ENCODE assay signal across 8 cellular contexts in genomic region chr3:195863121-195864061, GRCh38. TPM values are rescaled to one million over a fixed set of nuclear protein-coding genes. Genes with fewer than 3 reads are reported as not detected.
A peak's percentile ranks its signal among the peaks of the same experiment; 100 is the strongest.
DNase-seq lines count a peak whose midpoint lies in the region; ATAC-seq, FAIRE-seq and TF ChIP-seq lines count a peak whose summit lies in the region.

No MANE protein-coding gene starts in this region.

- H3K4me1 ChIP-seq in SJSA1 (replicated peaks) (no peaks in the 10 kb centered on the region), pancreas (peaks cover 0 to 3% (median 0%) of the 10 kb centered on the region in 3 donors)

- FAIRE-seq in frontal cortex (lab: Jason Lieb, UNC) (no peak), pancreas (lab: Jason Lieb, UNC) (no peak)

- ATAC-seq in HG03457 (IDR thresholded peaks at IDR 0.05; ENCODE audit: unreplicated experiment) (peak; percentile 48), pancreas (peak; percentile 85 to 97 (median 96))

- intact Hi-C loops in pancreas (cut with DNase I) = loop anchor here in 2 of 3 donors (5.0 kb wide), 2 partner anchors 49 to 54 kb away; no protein-coding TSS in a partner anchor

- H3K27me3 ChIP-seq in SJSA1 (replicated peaks) = no peaks in the 10 kb centered on the region
- H3K27me3 ChIP-seq in pancreas = no peaks in the 10 kb centered on the region

- H3K4me3 ChIP-seq in SJSA1 = no peak overlapping the region
- H3K4me3 ChIP-seq in pancreas = no peak overlapping the region

- H3K27ac ChIP-seq in SJSA1 (no peak overlapping the region), pancreas (no peak overlapping the region)

- WGBS in pancreas, 2 donors = 46 to 54% methylated on average over 30 of the region's 30 CpGs

- peak; percentile 77 to 89 (median 84) for TF ChIP-seq CTCF in pancreas (IDR thresholded peaks at IDR 0.05)

- DNase-seq in DMS 273 treated with DMSO at 0.1 percent for 48 hours (lab: John Stamatoyannopoulos, UW) = peak; percentile 38
- DNase-seq in SJSA1 (ENCODE audit: low read depth in 1 of 2, low spot score in 2 of 2) = peak; percentile 41 to 72
- peak; percentile 56 for DNase-seq in activated gamma-delta T cell treated with anti-CD3 and anti-CD28 coated beads, Interleukin-2, amount 50 U/mL, for 16 hours (ENCODE audit: low read depth)
- DNase-seq in frontal cortex (ENCODE audit: low spot score in 2 of 2) = peak; percentile 77 to 88
- peak; percentile 70 to 95 (median 86) for DNase-seq in pancreas
- peak; percentile 87 for DNase-seq in superior temporal gyrus (ENCODE audit: extremely low spot score)
- no peak for DNase-seq in NCI-H2029 (lab: John Stamatoyannopoulos, UW)

- H3K36me3 ChIP-seq in SJSA1 (no peaks in the 10 kb centered on the region), pancreas (no peaks in the 10 kb centered on the region)

- H3K9me3 ChIP-seq in SJSA1 (replicated peaks) (no peaks in the 10 kb centered on the region), pancreas (no peaks in the 10 kb centered on the region)

RNA-seq across cellular contexts. Expression of gene TNK2, which starts 45.0 kb away (rescaled TPM):
- total RNA-seq in SJSA1 (2014; rRNA removed; shearing (Covaris generic)) = 1.8 and 2.2 TPM in 2 replicates
- total RNA-seq in frontal cortex = 11.0 TPM
- 10 to 100 TPM; 21.0 to 29.5 (median 22.5) TPM for total RNA-seq in pancreas
- polyA plus RNA-seq in pancreas = 10 to 100 TPM; 72.8 to 91.2 TPM

RNA-seq across cellular contexts. Expression of gene MUC4, which starts 51.7 kb away (rescaled TPM):
- not detected in 2 replicates for total RNA-seq in SJSA1 (2014; rRNA removed; shearing (Covaris generic))
- total RNA-seq in frontal cortex (0.41 TPM), pancreas (under 1 TPM; 0.06 to 0.59 (median 0.27) TPM)
- polyA plus RNA-seq in pancreas = under 1 TPM; 0.04 to 0.05 TPM
